2 cellular contexts compared by ENCODE assay signal in the genomic region with DNA sequence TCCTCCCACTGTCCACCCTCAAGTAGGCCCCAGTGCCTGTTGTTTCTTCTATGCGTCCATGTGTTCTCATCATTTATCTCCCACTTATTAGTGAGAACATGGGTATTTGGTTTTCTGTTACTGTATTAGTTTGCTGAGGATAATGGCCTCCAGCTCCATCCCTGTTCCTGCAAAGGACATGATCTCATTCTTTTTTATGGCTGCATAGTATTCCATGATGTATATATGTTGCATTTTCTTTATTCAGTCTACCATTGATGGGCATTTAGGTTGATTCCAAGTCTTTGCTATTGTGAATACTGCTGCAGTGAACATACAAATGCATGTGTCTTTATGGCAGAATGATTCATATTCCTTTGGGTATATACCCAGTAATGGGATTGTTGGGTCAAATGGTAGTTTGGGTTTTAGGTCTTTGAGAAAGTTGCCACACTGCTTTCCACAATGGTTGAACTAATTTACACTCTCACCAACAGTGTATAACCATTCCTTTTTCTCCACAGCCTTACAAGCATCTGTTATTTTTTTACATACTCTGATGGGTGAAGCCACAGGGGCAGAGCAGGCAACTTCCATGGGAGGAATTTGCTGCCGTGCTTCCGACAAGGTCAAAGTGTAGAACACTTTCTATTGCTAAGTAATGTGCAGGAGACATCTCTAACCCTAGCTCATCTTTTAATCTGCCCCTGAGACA.
TF ChIP-seq lines count a peak whose summit lies in the region.
"Not testable (repeated sequence)": the region's sequence is repeated elsewhere in the genome, so short reads cannot be mapped to it uniquely, and the experiment has no call there.

No MANE protein-coding gene starts in this region.

TF ChIP-seq in WTC11, 78 proteins besides CTCF, POLR2A, EP300 and RAD21:
- 0 out of 2 replicates have a peak, but pooled peaks have one; percentile 15 for TF ChIP-seq GTF2I (CRISPR knock-in tag; conservative IDR thresholded peaks at IDR 0.05)
TF ChIP-seq in WTC11: peak in this region for 1; not testable (repeated sequence) for 77.

TF ChIP-seq in K562, 482 proteins besides CTCF, POLR2A, EP300 and RAD21:
- 0 out of 2 replicates have a peak, but pooled peaks have one; percentile 58 for TF ChIP-seq FOXJ3 (CRISPR knock-in tag; IDR thresholded peaks at IDR 0.05)
- TF ChIP-seq, protein P1, sequence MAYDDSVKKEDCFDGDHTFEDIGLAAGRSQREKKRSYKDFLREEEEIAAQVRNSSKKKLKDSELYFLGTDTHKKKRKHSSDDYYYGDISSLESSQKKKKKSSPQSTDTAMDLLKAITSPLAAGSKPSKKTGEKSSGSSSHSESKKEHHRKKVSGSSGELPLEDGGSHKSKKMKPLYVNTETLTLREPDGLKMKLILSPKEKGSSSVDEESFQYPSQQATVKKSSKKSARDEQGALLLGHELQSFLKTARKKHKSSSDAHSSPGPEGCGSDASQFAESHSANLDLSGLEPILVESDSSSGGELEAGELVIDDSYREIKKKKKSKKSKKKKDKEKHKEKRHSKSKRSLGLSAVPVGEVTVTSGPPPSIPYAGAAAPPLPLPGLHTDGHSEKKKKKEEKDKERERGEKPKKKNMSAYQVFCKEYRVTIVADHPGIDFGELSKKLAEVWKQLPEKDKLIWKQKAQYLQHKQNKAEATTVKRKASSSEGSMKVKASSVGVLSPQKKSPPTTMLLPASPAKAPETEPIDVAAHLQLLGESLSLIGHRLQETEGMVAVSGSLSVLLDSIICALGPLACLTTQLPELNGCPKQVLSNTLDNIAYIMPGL (CRISPR knock-in tag; IDR thresholded peaks at IDR 0.05), result peak; percentile 28
- TF ChIP-seq, protein P2, sequence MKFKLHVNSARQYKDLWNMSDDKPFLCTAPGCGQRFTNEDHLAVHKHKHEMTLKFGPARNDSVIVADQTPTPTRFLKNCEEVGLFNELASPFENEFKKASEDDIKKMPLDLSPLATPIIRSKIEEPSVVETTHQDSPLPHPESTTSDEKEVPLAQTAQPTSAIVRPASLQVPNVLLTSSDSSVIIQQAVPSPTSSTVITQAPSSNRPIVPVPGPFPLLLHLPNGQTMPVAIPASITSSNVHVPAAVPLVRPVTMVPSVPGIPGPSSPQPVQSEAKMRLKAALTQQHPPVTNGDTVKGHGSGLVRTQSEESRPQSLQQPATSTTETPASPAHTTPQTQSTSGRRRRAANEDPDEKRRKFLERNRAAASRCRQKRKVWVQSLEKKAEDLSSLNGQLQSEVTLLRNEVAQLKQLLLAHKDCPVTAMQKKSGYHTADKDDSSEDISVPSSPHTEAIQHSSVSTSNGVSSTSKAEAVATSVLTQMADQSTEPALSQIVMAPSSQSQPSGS (CRISPR knock-in tag; IDR thresholded peaks at IDR 0.05), result peak; percentile 79; the same call in 1 of the 2 replicates
- TF ChIP-seq IRF2 (CRISPR knock-in tag; IDR thresholded peaks at IDR 0.05), result peak; percentile 90; the same call in 1 of the 2 replicates
- TF ChIP-seq GATA2 (CRISPR knock-in tag; IDR thresholded peaks at IDR 0.05), result peak; percentile 31; the same call in 1 of the 2 replicates
- TF ChIP-seq STAT6 (CRISPR knock-in tag; IDR thresholded peaks at IDR 0.05), result peak; percentile 59; the same call in 1 of the 2 replicates
- TF ChIP-seq UBTF (IDR thresholded peaks at IDR 0.05; ENCODE audit: borderline replicate concordance in 1 of 2, low read depth in 2 of 2, low read length in 2 of 2), result 0 out of 4 replicates have a peak, but pooled peaks of 1 of the 2 experiments have one; percentile 30
- 0 out of 2 replicates have a peak, but pooled peaks have one; percentile 22 for TF ChIP-seq ADNP (tag; IDR thresholded peaks at IDR 0.05)
- 0 out of 2 replicates have a peak, but pooled peaks have one; percentile 24 for TF ChIP-seq FOXP1 (CRISPR knock-in tag; IDR thresholded peaks at IDR 0.05)
- peak; percentile 47; the same call in 1 of the 2 replicates for TF ChIP-seq ZNF282 (CRISPR knock-in tag; IDR thresholded peaks at IDR 0.05)
- TF ChIP-seq ZNF146 (CRISPR knock-in tag; IDR thresholded peaks at IDR 0.05; ENCODE audit: unreplicated experiment), result peak; percentile 99
- not testable (repeated sequence) for TF ChIP-seq ATF3 (IDR thresholded peaks at IDR 0.05); MYBL2 (IDR thresholded peaks at IDR 0.05; ENCODE audit: low read depth)
- 0 out of 2 replicates have a peak, but pooled peaks have one; percentile 23 for TF ChIP-seq ATF3 (CRISPR knock-in tag; conservative IDR thresholded peaks at IDR 0.05)
- TF ChIP-seq NR1H2 (CRISPR knock-in tag; IDR thresholded peaks at IDR 0.05), result peak; percentile 62; the same call in 1 of the 2 replicates
- TF ChIP-seq RBM25 (IDR thresholded peaks at IDR 0.05; ENCODE audit: low read depth, low read length, severe bottlenecking), result peak; percentile 87
- peak; percentile 66; the same call in 1 of the 2 replicates for TF ChIP-seq MYBL2 (CRISPR knock-in tag; IDR thresholded peaks at IDR 0.05; ENCODE audit: borderline replicate concordance)
